Comparison of ENCODE assay signal across 1 cellular context in the genomic region with DNA sequence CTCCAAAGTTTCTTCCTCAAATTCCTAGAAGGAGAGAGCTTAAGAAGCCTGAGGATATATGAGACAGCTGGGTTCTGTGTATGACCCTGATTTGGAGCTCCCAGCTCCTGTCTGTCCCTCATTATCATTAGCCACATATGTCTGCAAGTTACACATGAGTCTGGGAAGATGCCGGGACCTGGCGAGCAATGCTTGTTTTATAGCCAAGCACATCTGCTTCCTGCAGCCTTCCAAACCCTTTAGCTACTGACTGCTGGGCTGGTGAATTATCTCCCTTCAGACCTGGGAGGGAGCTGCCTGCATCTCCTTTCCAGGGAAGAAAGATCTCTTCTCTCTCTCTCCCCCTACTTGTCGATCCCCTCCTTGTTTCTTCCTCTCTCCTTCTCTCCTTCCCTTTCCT.
TF ChIP-seq lines count a peak whose summit lies in the region.

No MANE protein-coding gene starts in this region.

TF ChIP-seq in GM23338, 12 proteins besides CTCF, POLR2A, EP300 and RAD21:
- TF ChIP-seq NANOG (IDR thresholded peaks at IDR 0.05; ENCODE audit: borderline replicate concordance) = no peak
- TF ChIP-seq EZH2phosphoT487 (IDR thresholded peaks at IDR 0.05; ENCODE audit: unreplicated experiment) = no peak
- TF ChIP-seq, protein P1, sequence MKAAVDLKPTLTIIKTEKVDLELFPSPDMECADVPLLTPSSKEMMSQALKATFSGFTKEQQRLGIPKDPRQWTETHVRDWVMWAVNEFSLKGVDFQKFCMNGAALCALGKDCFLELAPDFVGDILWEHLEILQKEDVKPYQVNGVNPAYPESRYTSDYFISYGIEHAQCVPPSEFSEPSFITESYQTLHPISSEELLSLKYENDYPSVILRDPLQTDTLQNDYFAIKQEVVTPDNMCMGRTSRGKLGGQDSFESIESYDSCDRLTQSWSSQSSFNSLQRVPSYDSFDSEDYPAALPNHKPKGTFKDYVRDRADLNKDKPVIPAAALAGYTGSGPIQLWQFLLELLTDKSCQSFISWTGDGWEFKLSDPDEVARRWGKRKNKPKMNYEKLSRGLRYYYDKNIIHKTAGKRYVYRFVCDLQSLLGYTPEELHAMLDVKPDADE (IDR thresholded peaks at IDR 0.05) = no peak
- TF ChIP-seq EZH2 (IDR thresholded peaks at IDR 0.05; ENCODE audit: low read depth, unreplicated experiment) = no peak
- no peak for TF ChIP-seq ZNF114 (CRISPR knock-in tag; IDR thresholded peaks at IDR 0.05)
- TF ChIP-seq, protein P2, sequence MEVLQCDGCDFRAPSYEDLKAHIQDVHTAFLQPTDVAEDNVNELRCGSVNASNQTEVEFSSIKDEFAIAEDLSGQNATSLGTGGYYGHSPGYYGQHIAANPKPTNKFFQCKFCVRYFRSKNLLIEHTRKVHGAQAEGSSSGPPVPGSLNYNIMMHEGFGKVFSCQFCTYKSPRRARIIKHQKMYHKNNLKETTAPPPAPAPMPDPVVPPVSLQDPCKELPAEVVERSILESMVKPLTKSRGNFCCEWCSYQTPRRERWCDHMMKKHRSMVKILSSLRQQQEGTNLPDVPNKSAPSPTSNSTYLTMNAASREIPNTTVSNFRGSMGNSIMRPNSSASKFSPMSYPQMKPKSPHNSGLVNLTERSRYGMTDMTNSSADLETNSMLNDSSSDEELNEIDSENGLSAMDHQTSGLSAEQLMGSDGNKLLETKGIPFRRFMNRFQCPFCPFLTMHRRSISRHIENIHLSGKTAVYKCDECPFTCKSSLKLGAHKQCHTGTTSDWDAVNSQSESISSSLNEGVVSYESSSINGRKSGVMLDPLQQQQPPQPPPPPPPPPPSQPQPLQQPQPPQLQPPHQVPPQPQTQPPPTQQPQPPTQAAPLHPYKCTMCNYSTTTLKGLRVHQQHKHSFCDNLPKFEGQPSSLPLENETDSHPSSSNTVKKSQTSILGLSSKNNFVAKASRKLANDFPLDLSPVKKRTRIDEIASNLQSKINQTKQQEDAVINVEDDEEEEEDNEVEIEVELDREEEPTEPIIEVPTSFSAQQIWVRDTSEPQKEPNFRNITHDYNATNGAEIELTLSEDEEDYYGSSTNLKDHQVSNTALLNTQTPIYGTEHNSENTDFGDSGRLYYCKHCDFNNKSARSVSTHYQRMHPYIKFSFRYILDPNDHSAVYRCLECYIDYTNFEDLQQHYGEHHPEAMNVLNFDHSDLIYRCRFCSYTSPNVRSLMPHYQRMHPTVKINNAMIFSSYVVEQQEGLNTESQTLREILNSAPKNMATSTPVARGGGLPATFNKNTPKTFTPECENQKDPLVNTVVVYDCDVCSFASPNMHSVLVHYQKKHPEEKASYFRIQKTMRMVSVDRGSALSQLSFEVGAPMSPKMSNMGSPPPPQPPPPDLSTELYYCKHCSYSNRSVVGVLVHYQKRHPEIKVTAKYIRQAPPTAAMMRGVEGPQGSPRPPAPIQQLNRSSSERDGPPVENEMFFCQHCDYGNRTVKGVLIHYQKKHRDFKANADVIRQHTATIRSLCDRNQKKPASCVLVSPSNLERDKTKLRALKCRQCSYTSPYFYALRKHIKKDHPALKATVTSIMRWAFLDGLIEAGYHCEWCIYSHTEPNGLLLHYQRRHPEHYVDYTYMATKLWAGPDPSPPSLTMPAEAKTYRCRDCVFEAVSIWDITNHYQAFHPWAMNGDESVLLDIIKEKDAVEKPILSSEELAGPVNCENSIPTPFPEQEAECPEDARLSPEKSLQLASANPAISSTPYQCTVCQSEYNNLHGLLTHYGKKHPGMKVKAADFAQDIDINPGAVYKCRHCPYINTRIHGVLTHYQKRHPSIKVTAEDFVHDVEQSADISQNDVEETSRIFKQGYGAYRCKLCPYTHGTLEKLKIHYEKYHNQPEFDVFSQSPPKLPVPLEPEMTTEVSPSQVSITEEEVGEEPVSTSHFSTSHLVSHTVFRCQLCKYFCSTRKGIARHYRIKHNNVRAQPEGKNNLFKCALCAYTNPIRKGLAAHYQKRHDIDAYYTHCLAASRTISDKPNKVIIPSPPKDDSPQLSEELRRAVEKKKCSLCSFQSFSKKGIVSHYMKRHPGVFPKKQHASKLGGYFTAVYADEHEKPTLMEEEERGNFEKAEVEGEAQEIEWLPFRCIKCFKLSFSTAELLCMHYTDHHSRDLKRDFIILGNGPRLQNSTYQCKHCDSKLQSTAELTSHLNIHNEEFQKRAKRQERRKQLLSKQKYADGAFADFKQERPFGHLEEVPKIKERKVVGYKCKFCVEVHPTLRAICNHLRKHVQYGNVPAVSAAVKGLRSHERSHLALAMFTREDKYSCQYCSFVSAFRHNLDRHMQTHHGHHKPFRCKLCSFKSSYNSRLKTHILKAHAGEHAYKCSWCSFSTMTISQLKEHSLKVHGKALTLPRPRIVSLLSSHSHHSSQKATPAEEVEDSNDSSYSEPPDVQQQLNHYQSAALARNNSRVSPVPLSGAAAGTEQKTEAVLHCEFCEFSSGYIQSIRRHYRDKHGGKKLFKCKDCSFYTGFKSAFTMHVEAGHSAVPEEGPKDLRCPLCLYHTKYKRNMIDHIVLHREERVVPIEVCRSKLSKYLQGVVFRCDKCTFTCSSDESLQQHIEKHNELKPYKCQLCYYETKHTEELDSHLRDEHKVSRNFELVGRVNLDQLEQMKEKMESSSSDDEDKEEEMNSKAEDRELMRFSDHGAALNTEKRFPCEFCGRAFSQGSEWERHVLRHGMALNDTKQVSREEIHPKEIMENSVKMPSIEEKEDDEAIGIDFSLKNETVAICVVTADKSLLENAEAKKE (CRISPR knock-in tag; IDR thresholded peaks at IDR 0.05) = no peak
- TF ChIP-seq ZNF331 (CRISPR knock-in tag; IDR thresholded peaks at IDR 0.05; ENCODE audit: low read depth) = no peak
- TF ChIP-seq, protein P3, sequence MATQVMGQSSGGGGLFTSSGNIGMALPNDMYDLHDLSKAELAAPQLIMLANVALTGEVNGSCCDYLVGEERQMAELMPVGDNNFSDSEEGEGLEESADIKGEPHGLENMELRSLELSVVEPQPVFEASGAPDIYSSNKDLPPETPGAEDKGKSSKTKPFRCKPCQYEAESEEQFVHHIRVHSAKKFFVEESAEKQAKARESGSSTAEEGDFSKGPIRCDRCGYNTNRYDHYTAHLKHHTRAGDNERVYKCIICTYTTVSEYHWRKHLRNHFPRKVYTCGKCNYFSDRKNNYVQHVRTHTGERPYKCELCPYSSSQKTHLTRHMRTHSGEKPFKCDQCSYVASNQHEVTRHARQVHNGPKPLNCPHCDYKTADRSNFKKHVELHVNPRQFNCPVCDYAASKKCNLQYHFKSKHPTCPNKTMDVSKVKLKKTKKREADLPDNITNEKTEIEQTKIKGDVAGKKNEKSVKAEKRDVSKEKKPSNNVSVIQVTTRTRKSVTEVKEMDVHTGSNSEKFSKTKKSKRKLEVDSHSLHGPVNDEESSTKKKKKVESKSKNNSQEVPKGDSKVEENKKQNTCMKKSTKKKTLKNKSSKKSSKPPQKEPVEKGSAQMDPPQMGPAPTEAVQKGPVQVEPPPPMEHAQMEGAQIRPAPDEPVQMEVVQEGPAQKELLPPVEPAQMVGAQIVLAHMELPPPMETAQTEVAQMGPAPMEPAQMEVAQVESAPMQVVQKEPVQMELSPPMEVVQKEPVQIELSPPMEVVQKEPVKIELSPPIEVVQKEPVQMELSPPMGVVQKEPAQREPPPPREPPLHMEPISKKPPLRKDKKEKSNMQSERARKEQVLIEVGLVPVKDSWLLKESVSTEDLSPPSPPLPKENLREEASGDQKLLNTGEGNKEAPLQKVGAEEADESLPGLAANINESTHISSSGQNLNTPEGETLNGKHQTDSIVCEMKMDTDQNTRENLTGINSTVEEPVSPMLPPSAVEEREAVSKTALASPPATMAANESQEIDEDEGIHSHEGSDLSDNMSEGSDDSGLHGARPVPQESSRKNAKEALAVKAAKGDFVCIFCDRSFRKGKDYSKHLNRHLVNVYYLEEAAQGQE (IDR thresholded peaks at IDR 0.05; ENCODE audit: unreplicated experiment) = no peak
- no peak for TF ChIP-seq CREB1 (CRISPR knock-in tag; IDR thresholded peaks at IDR 0.05; ENCODE audit: low read depth)
